ENCODE assay signal across 8 cellular contexts in the genomic region with DNA sequence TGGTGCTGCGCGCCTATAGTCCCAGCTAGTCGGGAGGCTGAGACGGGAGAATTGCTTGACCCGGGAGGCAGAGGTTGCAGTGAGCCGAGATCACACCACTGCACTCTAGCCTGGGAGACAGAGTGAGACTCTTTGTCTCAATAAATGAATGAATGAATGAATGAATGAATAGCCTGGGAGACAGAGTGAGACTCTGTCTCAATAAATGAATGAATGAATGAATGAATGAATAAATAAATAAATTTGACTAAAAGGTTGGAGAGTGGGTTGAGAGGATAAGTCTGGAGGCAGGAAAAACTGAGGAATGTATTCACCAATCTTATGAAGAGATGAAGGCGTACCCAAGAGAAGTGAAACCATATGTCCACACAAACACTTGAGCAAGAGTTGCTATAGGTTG. TPM values are rescaled to one million over a fixed set of nuclear protein-coding genes. Genes with fewer than 3 reads are reported as not detected.
"Had no signal": no experiment of that assay in that cellular context is flagged by ENCODE, and none has a peak within 500 bp of the region (broad histone marks: within the 10 kb centered on the region; RNA-seq: fewer than 3 reads in every experiment).

No MANE protein-coding gene starts in this region.

- H2AFZ ChIP-seq: GM23248 had no signal

- ATAC-seq: HCT116 had no signal

- DNase-seq: GM23248, GOT3, H7 had no signal

- H3K36me3 ChIP-seq: HAP-1 had no signal

- H3K9ac ChIP-seq: GM23248 had no signal

- H3K9me3 ChIP-seq: HAP-1 had no signal

- H3K4me3 Mint-ChIP-seq: IgD-negative memory B cell had no signal

- H3K4me3 ChIP-seq: GM23248, HAP-1 had no signal

- FAIRE-seq: HTR-8/SVneo had no signal

- H3K27ac ChIP-seq: GM23248 had no signal

- H3K27ac Mint-ChIP-seq: IgD-negative memory B cell had no signal

RNA-seq across cellular contexts. Expression of gene PPP1R3G, which starts 56.8 kb away (rescaled TPM):
- total RNA-seq: H4 had no signal
